Comparison of ENCODE assay signal across 36 cellular contexts in the genomic region with DNA sequence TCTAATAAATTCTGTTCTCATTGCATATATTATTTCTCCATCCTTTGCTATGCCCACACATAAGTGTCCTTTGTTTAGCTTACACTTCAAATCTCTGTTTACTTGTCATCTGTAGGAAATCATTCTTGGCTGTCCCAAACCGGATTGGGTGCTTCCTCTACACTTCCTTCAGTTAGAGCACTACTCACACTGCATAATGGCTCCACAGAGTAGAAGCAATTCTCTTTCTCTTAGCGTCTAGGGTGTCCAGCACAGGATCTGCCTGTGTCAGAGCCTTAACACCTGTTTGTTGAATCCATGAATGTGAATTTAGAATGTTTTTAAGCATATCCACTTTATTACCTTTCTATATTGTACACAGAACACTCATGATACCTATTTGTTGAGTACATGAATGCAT.
"Had no signal": no experiment of that assay in that cellular context is flagged by ENCODE, and none has a peak within 500 bp of the region (broad histone marks: within the 10 kb centered on the region; RNA-seq: fewer than 3 reads in every experiment).

No MANE protein-coding gene starts in this region.

- H3K27ac Mint-ChIP-seq: activated CD4-positive, alpha-beta memory T cell treated with anti-CD3 and anti-CD28 coated beads for 36 hours; activated CD4-positive, alpha-beta T cell treated with anti-CD3 and anti-CD28 coated beads, Interleukin-2, amount 10 ng/mL, durations not matched to agents 24 days and 14 days; activated naive CD4-positive, alpha-beta T cell treated with anti-CD3 and anti-CD28 coated beads, Interleukin-2, amount 10 ng/mL, durations not matched to agents 7 days and 5 days; activated naive CD8-positive, alpha-beta T cell treated with anti-CD3 and anti-CD28 coated beads, Interleukin-2, amount 10 ng/mL, durations not matched to agents 7 days and 5 days; brain; memory B cell; naive thymus-derived CD8-positive, alpha-beta T cell; stimulated activated effector memory CD8-positive, alpha-beta T cell treated with anti-CD3 and anti-CD28 coated beads, Interleukin-12 subunit alpha, Interleukin-12 subunit beta, amount 100 ng/mL, for 72 hours; stimulated activated naive CD8-positive, alpha-beta T cell treated with anti-CD3 and anti-CD28 coated beads, Interleukin-15, Interleukin-2, amounts not matched to agents 100 ng/mL and 50 ng/mL, for 24 hours; type B pancreatic cell had no signal

- DNase-seq: activated CD4-positive, alpha-beta memory T cell treated with anti-CD3 and anti-CD28 coated beads for 36 hours; activated CD4-positive, alpha-beta T cell treated with anti-CD3 and anti-CD28 coated beads, Interleukin-2, amount 10 ng/mL, durations not matched to agents 24 days and 14 days; activated CD4-positive, CD25-positive, alpha-beta regulatory T cell treated with anti-CD3 and anti-CD28 coated beads, Interleukin-2, amount 50 U/mL, for 72 hours; activated CD8-positive, alpha-beta memory T cell treated with anti-CD3 and anti-CD28 coated beads, Interleukin-2, amount 50 U/mL, for 4 hours; activated gamma-delta T cell; activated naive CD4-positive, alpha-beta T cell treated with anti-CD3 and anti-CD28 coated beads, Interleukin-2, amount 10 ng/mL, durations not matched to agents 7 days and 5 days; activated naive CD8-positive, alpha-beta T cell treated with anti-CD3 and anti-CD28 coated beads, Interleukin-2, amount 10 ng/mL, durations not matched to agents 7 days and 5 days; activated T-cell treated with anti-CD3 and anti-CD28 coated beads, Interleukin-2, amount 50 U/mL, for 1 hour; cerebellar nuclear complex; colonic mucosa; effector CD8-positive, alpha-beta T cell; erythroblast; left cardiac atrium; midbrain; naive thymus-derived CD8-positive, alpha-beta T cell; nucleus accumbens; pancreas; retina; stimulated activated CD4-positive, alpha-beta T cell treated with anti-CD3 and anti-CD28 coated beads, Interleukin-12 subunit alpha, Interleukin-12 subunit beta, amount 100 ng/mL, for 4 hours; stimulated activated CD4-positive, alpha-beta T cell treated with anti-CD3 and anti-CD28 coated beads, Interleukin-4, amount 100 ng/mL, for 1 hour; substantia nigra; T1000 had no signal

- H3K4me3 ChIP-seq: ascending aorta, cardiac muscle cell, colonic mucosa, gastroesophageal sphincter, hepatocyte, pancreas, prostate gland, skin epidermis, vagina had no signal

- H3K27me3 ChIP-seq: ascending aorta, cardiac muscle cell, colonic mucosa, hepatocyte, vagina had no signal

- ATAC-seq: gastroesophageal sphincter; left cardiac atrium; naive thymus-derived CD8-positive, alpha-beta T cell; sciatic nerve; stimulated activated effector memory CD8-positive, alpha-beta T cell treated with anti-CD3 and anti-CD28 coated beads, Interleukin-12 subunit alpha, Interleukin-12 subunit beta, amount 100 ng/mL, for 72 hours had no signal

- H3K4me2 ChIP-seq: hepatocyte had no signal

- H3K4me1 Mint-ChIP-seq: activated CD4-positive, alpha-beta T cell treated with anti-CD3 and anti-CD28 coated beads, Interleukin-2, amount 10 ng/mL, durations not matched to agents 24 days and 14 days; activated naive CD4-positive, alpha-beta T cell treated with anti-CD3 and anti-CD28 coated beads, Interleukin-2, amount 10 ng/mL, durations not matched to agents 7 days and 5 days; activated naive CD8-positive, alpha-beta T cell treated with anti-CD3 and anti-CD28 coated beads, Interleukin-2, amount 10 ng/mL, durations not matched to agents 7 days and 5 days; brain; memory B cell; naive thymus-derived CD8-positive, alpha-beta T cell; stimulated activated effector memory CD8-positive, alpha-beta T cell treated with anti-CD3 and anti-CD28 coated beads, Interleukin-12 subunit alpha, Interleukin-12 subunit beta, amount 100 ng/mL, for 72 hours had no signal

- H3K9me3 Mint-ChIP-seq: activated CD4-positive, alpha-beta T cell treated with anti-CD3 and anti-CD28 coated beads, Interleukin-2, amount 10 ng/mL, durations not matched to agents 24 days and 14 days; activated naive CD8-positive, alpha-beta T cell treated with anti-CD3 and anti-CD28 coated beads, Interleukin-2, amount 10 ng/mL, durations not matched to agents 7 days and 5 days; brain; memory B cell; neural crest cell; stimulated activated naive CD8-positive, alpha-beta T cell treated with anti-CD3 and anti-CD28 coated beads, Interleukin-15, Interleukin-2, amounts not matched to agents 100 ng/mL and 50 ng/mL, for 24 hours; type B pancreatic cell had no signal

- H3K36me3 ChIP-seq: ascending aorta, cardiac muscle cell, colonic mucosa, gastroesophageal sphincter, pancreas, prostate gland, vagina had no signal

- H3K4me1 ChIP-seq: ascending aorta, colonic mucosa, gastroesophageal sphincter, pancreas, prostate gland, vagina had no signal

- H3K9me3 ChIP-seq: ascending aorta, colonic mucosa, gastroesophageal sphincter, pancreas, prostate gland, vagina had no signal

- H3K4me3 Mint-ChIP-seq: activated CD4-positive, alpha-beta memory T cell treated with anti-CD3 and anti-CD28 coated beads for 36 hours; activated CD4-positive, alpha-beta T cell treated with anti-CD3 and anti-CD28 coated beads, Interleukin-2, amount 10 ng/mL, durations not matched to agents 24 days and 14 days; activated naive CD4-positive, alpha-beta T cell treated with anti-CD3 and anti-CD28 coated beads, Interleukin-2, amount 10 ng/mL, durations not matched to agents 7 days and 5 days; activated naive CD8-positive, alpha-beta T cell treated with anti-CD3 and anti-CD28 coated beads, Interleukin-2, amount 10 ng/mL, durations not matched to agents 7 days and 5 days; brain; memory B cell; naive thymus-derived CD8-positive, alpha-beta T cell; neural crest cell; stimulated activated effector memory CD8-positive, alpha-beta T cell treated with anti-CD3 and anti-CD28 coated beads, Interleukin-12 subunit alpha, Interleukin-12 subunit beta, amount 100 ng/mL, for 72 hours; stimulated activated naive CD8-positive, alpha-beta T cell treated with anti-CD3 and anti-CD28 coated beads, Interleukin-15, Interleukin-2, amounts not matched to agents 100 ng/mL and 50 ng/mL, for 24 hours; type B pancreatic cell had no signal

- H3K27me3 Mint-ChIP-seq: activated CD4-positive, alpha-beta memory T cell treated with anti-CD3 and anti-CD28 coated beads for 36 hours; activated CD4-positive, alpha-beta T cell treated with anti-CD3 and anti-CD28 coated beads, Interleukin-2, amount 10 ng/mL, durations not matched to agents 24 days and 14 days; activated naive CD4-positive, alpha-beta T cell treated with anti-CD3 and anti-CD28 coated beads, Interleukin-2, amount 10 ng/mL, durations not matched to agents 7 days and 5 days; activated naive CD8-positive, alpha-beta T cell treated with anti-CD3 and anti-CD28 coated beads, Interleukin-2, amount 10 ng/mL, durations not matched to agents 7 days and 5 days; brain; memory B cell; stimulated activated naive CD8-positive, alpha-beta T cell treated with anti-CD3 and anti-CD28 coated beads, Interleukin-15, Interleukin-2, amounts not matched to agents 100 ng/mL and 50 ng/mL, for 24 hours; type B pancreatic cell had no signal

- H3K27ac ChIP-seq: ascending aorta, cardiac muscle cell, colonic mucosa, gastroesophageal sphincter, hepatocyte, prostate gland, skin epidermis, vagina had no signal

- H3K36me3 Mint-ChIP-seq: activated CD4-positive, alpha-beta memory T cell treated with anti-CD3 and anti-CD28 coated beads for 36 hours; activated naive CD4-positive, alpha-beta T cell treated with anti-CD3 and anti-CD28 coated beads, Interleukin-2, amount 10 ng/mL, durations not matched to agents 7 days and 5 days; activated naive CD8-positive, alpha-beta T cell treated with anti-CD3 and anti-CD28 coated beads, Interleukin-2, amount 10 ng/mL, durations not matched to agents 7 days and 5 days; brain; memory B cell; naive thymus-derived CD8-positive, alpha-beta T cell; stimulated activated effector memory CD8-positive, alpha-beta T cell treated with anti-CD3 and anti-CD28 coated beads, Interleukin-12 subunit alpha, Interleukin-12 subunit beta, amount 100 ng/mL, for 72 hours; type B pancreatic cell had no signal
